ENCODE assay signal across 21 cellular contexts in genomic region chr2:236790991-236791390, GRCh38.
"Had no signal": no experiment of that assay in that cellular context is flagged by ENCODE, and none has a peak within 500 bp of the region (broad histone marks: within the 10 kb centered on the region; RNA-seq: fewer than 3 reads in every experiment).

No MANE protein-coding gene starts in this region.

- H3K4me2 ChIP-seq: neural progenitor cell, smooth muscle cell had no signal

- H3K27ac ChIP-seq: cardiac muscle cell, foreskin keratinocyte, neural progenitor cell, thoracic aorta, VCaP had no signal

- H3K9me3 Mint-ChIP-seq: activated naive CD4-positive, alpha-beta T cell treated with anti-CD3 and anti-CD28 coated beads, Interleukin-2, amount 50 U/mL, for 72 hours had no signal

- H3K9me3 ChIP-seq: thoracic aorta had no signal

- H3K36me3 Mint-ChIP-seq: activated naive CD4-positive, alpha-beta T cell treated with anti-CD3 and anti-CD28 coated beads, Interleukin-2, amount 50 U/mL, for 72 hours; neural progenitor cell; stimulated activated naive B cell treated with anti-CD40 and anti-IgM and Interleukin-4, amounts not matched to agents 10 μg/mL and 1 μg/mL and 100 μg/mL, for 72 hours had no signal

- H3K36me3 ChIP-seq: cardiac muscle cell, neural progenitor cell, thoracic aorta had no signal

- H3K4me3 ChIP-seq: cardiac muscle cell, lung, neural progenitor cell, smooth muscle cell, thoracic aorta had no signal

- H2AFZ ChIP-seq: neural progenitor cell had no signal

- H3K27me3 ChIP-seq: cardiac muscle cell, foreskin keratinocyte, neural progenitor cell had no signal

- H3K4me3 Mint-ChIP-seq: dendritic cell treated with granulocyte-macrophage colony-stimulating factor and Interleukin-4, amounts not matched to agents 40 ng/mL and 50 ng/mL, for 4 days; neural progenitor cell; stimulated activated naive B cell treated with anti-CD40 and anti-IgM and Interleukin-4, amounts not matched to agents 10 μg/mL and 1 μg/mL and 100 μg/mL, for 72 hours had no signal

- H3K4me1 ChIP-seq: foreskin keratinocyte, neural progenitor cell had no signal

- H3K9ac ChIP-seq: neural progenitor cell had no signal

- H3K4me1 Mint-ChIP-seq: neural progenitor cell had no signal

- H3K27ac Mint-ChIP-seq: activated naive CD4-positive, alpha-beta T cell treated with anti-CD3 and anti-CD28 coated beads, Interleukin-2, amount 50 U/mL, for 72 hours; dendritic cell treated with granulocyte-macrophage colony-stimulating factor and Interleukin-4, amounts not matched to agents 40 ng/mL and 50 ng/mL, for 4 days; neural progenitor cell; stimulated activated naive B cell treated with anti-CD40 and anti-IgM and Interleukin-4, amounts not matched to agents 10 μg/mL and 1 μg/mL and 100 μg/mL, for 72 hours had no signal

- DNase-seq: activated CD4-positive, alpha-beta T cell treated with anti-CD3 and anti-CD28 coated beads, Interleukin-2, amount 50 U/mL, for 4 hours; activated CD4-positive, CD25-positive, alpha-beta regulatory T cell treated with anti-CD3 and anti-CD28 coated beads, Interleukin-2, amount 50 U/mL, for 72 hours; activated gamma-delta T cell treated with Interleukin-2 at 50 U/mL for 16 hours; amniotic stem cell; effector CD8-positive, alpha-beta T cell; foreskin keratinocyte; glutamatergic neuron; hypothalamus; islet precursor cell; stimulated activated CD4-positive, alpha-beta T cell treated with anti-CD3 and anti-CD28 coated beads, Interleukin-4, amount 100 ng/mL, for 4 hours; stimulated activated naive B cell treated with anti-CD40 and anti-IgM and Interleukin-4, amounts not matched to agents 10 μg/mL and 1 μg/mL and 100 μg/mL, for 72 hours; SW 1271; T-helper 2 cell had no signal
